ENCODE assay signal across 11 cellular contexts in genomic region chr6:31473780-31474725, GRCh38. TPM values are rescaled to one million over a fixed set of nuclear protein-coding genes. Genes with fewer than 3 reads are reported as not detected.
DNase-seq lines count a peak whose midpoint lies in the region; FAIRE-seq and TF ChIP-seq lines count a peak whose summit lies in the region.
"Had no signal": no experiment of that assay in that cellular context is flagged by ENCODE, and none has a peak within 500 bp of the region (broad histone marks: within the 10 kb centered on the region; RNA-seq: fewer than 3 reads in every experiment).

No MANE protein-coding gene starts in this region.

- no peaks in the 10 kb centered on the region for H3K27me3 ChIP-seq in KMS-11 (ENCODE audit: insufficient read depth, low read depth)
- H3K27me3 ChIP-seq: upper lobe of left lung had no signal

- peaks cover 24% of the 10 kb centered on the region for H3K4me1 ChIP-seq in KMS-11 (ENCODE audit: low read depth, poor library complexity, severe bottlenecking)

- H2AFZ ChIP-seq in KMS-11 (ENCODE audit: low read depth) = no peak overlapping the region

- DNase-seq in CD1c-positive myeloid dendritic cell (ENCODE audit: extremely low spot score) (peak; percentile 64), astrocyte of the hippocampus (ENCODE audit: low read depth, low spot score) (peak; percentile 16), immature natural killer cell (no peak), iPS-NIHi11 (ENCODE audit: low spot score) (no peak), ACHN (no peak), NOMO-1 treated with dmso at 0.1 percent for 144 hours (lab: John Stamatoyannopoulos, UW; ENCODE audit: unreplicated experiment) (no peak), D721Med (ENCODE audit: insufficient read length, low spot score) (no peak)
- DNase-seq: DMS79 treated with DMSO at 0.1 percent for 48 hours, NCI-H2081, upper lobe of left lung had no signal

- TF ChIP-seq CTCF in KMS-11 (conservative IDR thresholded peaks at IDR 0.05; ENCODE audit: low read depth, low read length) (no peak), D721Med (IDR thresholded peaks at IDR 0.05; ENCODE audit: insufficient read depth, missing control alignments) (no peak)

- H3K4me3 Mint-ChIP-seq in immature natural killer cell = peak overlapping the region in 1 of 5 donors; percentile 0

- in situ Hi-C loops in ACHN (cut with HindIII; ENCODE audit: low pct_ligation_motif_present, low pct_unique_long_range_greater_than_20kb, low sequenced_read_pairs) = no loop called here

- peak overlapping the region; percentile 26 to 88 (median 60) for H3K27ac Mint-ChIP-seq in immature natural killer cell

- peaks cover 65 to 77% of the 10 kb centered on the region in 2 donors for H3K4me1 Mint-ChIP-seq in immature natural killer cell

- no peak overlapping the region for H3K9ac ChIP-seq in KMS-11

- no peaks in the 10 kb centered on the region for H3K9me3 Mint-ChIP-seq in immature natural killer cell

- no peaks in the 10 kb centered on the region for H4K20me1 ChIP-seq in KMS-11 (ENCODE audit: insufficient read depth)

- H3K4me3 ChIP-seq in KMS-11 (IDR thresholded peaks at IDR 0.05; ENCODE audit: insufficient read depth, low read depth, low read length) = no peak overlapping the region
- H3K4me3 ChIP-seq: upper lobe of left lung had no signal

- H3K4me2 ChIP-seq in KMS-11 = peak overlapping the region; percentile 43

- peak overlapping the region; percentile 20; the same call in 1 of the 2 replicates for H3K27ac ChIP-seq in KMS-11
- H3K27ac ChIP-seq: upper lobe of left lung had no signal

- peaks cover 0 to 4% (median 0%) of the 10 kb centered on the region in 3 donors for H3K36me3 Mint-ChIP-seq in immature natural killer cell

- no peaks in the 10 kb centered on the region for H3K36me3 ChIP-seq in KMS-11 (ENCODE audit: insufficient read depth)
- H3K36me3 ChIP-seq: upper lobe of left lung had no signal

- H3K27me3 Mint-ChIP-seq in immature natural killer cell (ENCODE audit: low read depth in 3 of 3) = peaks cover 0 to 5% (median 4%) of the 10 kb centered on the region in 3 donors

- FAIRE-seq in D721Med (lab: Jason Lieb, UNC) = no peak

- no peaks in the 10 kb centered on the region for H3K79me2 ChIP-seq in KMS-11 (ENCODE audit: insufficient read depth, low read depth)

RNA-seq across cellular contexts. Expression of gene MICB, which starts 23.9 kb away (rescaled TPM):
- 10 to 100 TPM in 2 of 3 donors, 1 to 10 TPM in 1; 7.4 to 15.2 (median 10.3) TPM for polyA plus RNA-seq in immature natural killer cell

RNA-seq across cellular contexts. Expression of gene MCCD1, which starts 54.7 kb away (rescaled TPM):
- polyA plus RNA-seq in immature natural killer cell = not detected

Comparison
In these comparisons a context has a peak if more than half of its experiments do, and no peak if none do; other contexts are left out.
1. DNase-seq: peak in CD1c-positive myeloid dendritic cell (single experiment) and astrocyte of the hippocampus (single experiment); none in immature natural killer cell (0 of 3), iPS-NIHi11 (single experiment), ACHN (single experiment), NOMO-1 treated with dmso at 0.1 percent for 144 hours (single experiment) and D721Med (single experiment).